In the genomic region with DNA sequence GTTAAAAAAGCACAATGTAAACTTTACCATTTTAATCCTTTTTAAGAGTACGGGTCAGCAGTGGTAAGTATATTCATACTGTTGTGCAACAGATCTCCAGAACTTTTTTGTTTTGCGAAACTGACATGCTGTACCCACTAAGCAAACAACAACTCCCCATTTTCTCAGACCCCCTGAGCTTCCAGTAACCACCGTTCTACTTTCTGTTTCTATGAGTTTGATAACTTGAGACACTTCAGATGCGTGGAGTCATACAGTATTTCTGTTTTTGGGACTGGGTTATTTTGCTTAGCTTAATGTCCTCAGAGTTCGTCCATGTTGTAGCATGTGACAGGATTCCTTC, we compare ENCODE assay signal across 9 cellular contexts. TPM values are rescaled to one million over a fixed set of nuclear protein-coding genes. Genes with fewer than 3 reads are reported as not detected.
A peak's percentile ranks its signal among the peaks of the same experiment; 100 is the strongest.
DNase-seq lines count a peak whose midpoint lies in the region; ATAC-seq and TF ChIP-seq lines count a peak whose summit lies in the region.
"Had no signal": no experiment of that assay in that cellular context is flagged by ENCODE, and none has a peak within 500 bp of the region (broad histone marks: within the 10 kb centered on the region; RNA-seq: fewer than 3 reads in every experiment).

No MANE protein-coding gene starts in this region.

- no peaks in the 10 kb centered on the region for H3K9me3 Mint-ChIP-seq in activated T-cell treated with anti-CD3 and anti-CD28 coated beads, Interleukin-2, amount 50 U/mL, for 4 hours
- no peaks in the 10 kb centered on the region for H3K9me3 Mint-ChIP-seq in effector memory CD8-positive, alpha-beta T cell

- H4K20me1 ChIP-seq in MM.1S (ENCODE audit: insufficient read depth, low read length): no peaks in the 10 kb centered on the region

- H3K4me2 ChIP-seq in MM.1S (ENCODE audit: low read depth, low read length): peak overlapping the region; percentile 86

- H3K9me2 ChIP-seq in MM.1S (replicated peaks; ENCODE audit: insufficient read depth, low read length): no peaks in the 10 kb centered on the region

- H3K36me3 ChIP-seq in MM.1S (replicated peaks; ENCODE audit: insufficient read depth, low read length) (no peaks in the 10 kb centered on the region; the same call in 1 of the 2 replicates), testis (ENCODE audit: low read depth, missing control alignments) (no peaks in the 10 kb centered on the region), thyroid gland (no peaks in the 10 kb centered on the region)

- no peak for TF ChIP-seq POLR2A in testis (IDR thresholded peaks at IDR 0.05)
- no peak for TF ChIP-seq POLR2A in thyroid gland (IDR thresholded peaks at IDR 0.05)

- H3K27ac ChIP-seq in MM.1S (ENCODE audit: low read length) (peak overlapping the region; percentile 36; the same call in 1 of the 2 replicates), testis (peak overlapping the region; percentile 53 to 58), thyroid gland (no peak overlapping the region)

- no peak for DNase-seq in activated T-cell treated with anti-CD3 and anti-CD28 coated beads, Interleukin-2, amount 50 U/mL, for 4 hours
- DNase-seq in activated T-cell treated with anti-CD3 and anti-CD28 coated beads, Interleukin-2, amount 50 U/mL, for 48 hours: no peak
- peak; percentile 61 for DNase-seq in MM.1S
- DNase-seq in effector memory CD8-positive, alpha-beta T cell: no peak
- DNase-seq in testis: no peak
- DNase-seq in thyroid gland: no peak
- DNase-seq in foreskin fibroblast: no peak
- DNase-seq: NCI-H446 treated with DMSO at 0.1 percent for 48 hours had no signal

- no peaks in the 10 kb centered on the region for H3K9me3 ChIP-seq in MM.1S (replicated peaks; ENCODE audit: insufficient read depth, low read length)
- no peaks in the 10 kb centered on the region for H3K9me3 ChIP-seq in testis
- no peaks in the 10 kb centered on the region for H3K9me3 ChIP-seq in thyroid gland

- H3F3A ChIP-seq in MM.1S (ENCODE audit: insufficient read depth, low read length): 0 out of 2 replicates have a peak, but pooled peaks cover 12% of the 10 kb centered on the region

- peak; percentile 57 to 62 for ATAC-seq in activated T-cell treated with anti-CD3 and anti-CD28 coated beads, Interleukin-2, amount 50 U/mL, for 4 hours
- peak; percentile 51 for ATAC-seq in effector memory CD8-positive, alpha-beta T cell (replicated peaks)
- no peak for ATAC-seq in GM21367 (IDR thresholded peaks at IDR 0.05; ENCODE audit: unreplicated experiment)

- H2AFZ ChIP-seq in MM.1S (ENCODE audit: low read length): peak overlapping the region; percentile 32

- peak overlapping the region; percentile 12; the same call in 1 of the 2 replicates for H3K9ac ChIP-seq in MM.1S (ENCODE audit: low read length)

- H3K27ac Mint-ChIP-seq in effector memory CD8-positive, alpha-beta T cell: peak overlapping the region; percentile 92 to 98

- H3K4me3 ChIP-seq in MM.1S (ENCODE audit: low read length) (peak overlapping the region; percentile 46), testis (no peak overlapping the region), thyroid gland (replicated peaks in 1 of 3) (no peak overlapping the region), foreskin fibroblast (ENCODE audit: low read depth in 1 of 2, low read length in 2 of 2) (peak overlapping the region in 1 of 2 donors; percentile 13)

- H3K4me1 ChIP-seq in MM.1S (ENCODE audit: low read length) (peaks cover 15% of the 10 kb centered on the region), testis (peaks cover 4% of the 10 kb centered on the region), thyroid gland (no peaks in the 10 kb centered on the region)

- H3K4me1 Mint-ChIP-seq in activated T-cell treated with anti-CD3 and anti-CD28 coated beads, Interleukin-2, amount 50 U/mL, for 4 hours (ENCODE audit: low read depth): peaks cover 92% of the 10 kb centered on the region
- peaks cover 65 to 82% of the 10 kb centered on the region in 2 donors for H3K4me1 Mint-ChIP-seq in effector memory CD8-positive, alpha-beta T cell (ENCODE audit: low read depth in 2 of 2)

- TF ChIP-seq CTCF in MM.1S (IDR thresholded peaks at IDR 0.05; ENCODE audit: low read length) (no peak), testis (IDR thresholded peaks at IDR 0.05) (no peak), thyroid gland (IDR thresholded peaks at IDR 0.05) (no peak), foreskin fibroblast (IDR thresholded peaks at IDR 0.05; ENCODE audit: low read depth, low read length) (no peak)

- peak overlapping the region; percentile 57 for H3K4me3 Mint-ChIP-seq in activated T-cell treated with anti-CD3 and anti-CD28 coated beads, Interleukin-2, amount 50 U/mL, for 4 hours
- H3K4me3 Mint-ChIP-seq in effector memory CD8-positive, alpha-beta T cell: peak overlapping the region; percentile 79 to 88

- WGBS in testis, 2 donors: 57 to 58% methylated on average over 5 of the region's 5 CpGs
- 79% methylated on average over 5 of the region's 5 CpGs for WGBS in thyroid gland, 2 donors

- intact Hi-C loops in testis (cut with DNase I; ENCODE audit: low total_unique reads) (no loop called here), thyroid gland (cut with DNase I) (no loop called here)

- peaks cover 74% of the 10 kb centered on the region for H3K79me2 ChIP-seq in MM.1S (ENCODE audit: low read length)

- no peaks in the 10 kb centered on the region for H3K27me3 ChIP-seq in MM.1S (replicated peaks; ENCODE audit: insufficient read depth, low read length)
- no peaks in the 10 kb centered on the region for H3K27me3 ChIP-seq in testis
- H3K27me3 ChIP-seq in thyroid gland: no peaks in the 10 kb centered on the region

- H3K36me3 Mint-ChIP-seq in activated T-cell treated with anti-CD3 and anti-CD28 coated beads, Interleukin-2, amount 50 U/mL, for 4 hours (ENCODE audit: insufficient read depth): peaks cover 10% of the 10 kb centered on the region
- peaks cover 15% of the 10 kb centered on the region for H3K36me3 Mint-ChIP-seq in effector memory CD8-positive, alpha-beta T cell (ENCODE audit: insufficient read depth)

- H3K27me3 Mint-ChIP-seq in activated T-cell treated with anti-CD3 and anti-CD28 coated beads, Interleukin-2, amount 50 U/mL, for 4 hours (ENCODE audit: low read depth): no peaks in the 10 kb centered on the region
- no peaks in the 10 kb centered on the region for H3K27me3 Mint-ChIP-seq in effector memory CD8-positive, alpha-beta T cell

RNA-seq across cellular contexts. Expression of a gene that starts 38.0 kb away (rescaled TPM):
- 10 to 100 TPM; 40.5 to 70.7 (median 61.7) TPM for total RNA-seq in activated T-cell treated with anti-CD3 and anti-CD28 coated beads, Interleukin-2, amount 50 U/mL, for 4 hours
- total RNA-seq in testis: 10 to 100 TPM; 23.9 to 36.9 TPM
- polyA plus RNA-seq in testis (ENCODE audit: insufficient read depth, low read depth, low replicate concordance): 5.1 TPM
- 10 to 100 TPM in 1 of 4 donors, 1 to 10 TPM in 3; 6.9 to 11.6 (median 8.0) TPM for total RNA-seq in thyroid gland

Comparison
In these comparisons a context has a peak if more than half of its experiments do, and no peak if none do; other contexts are left out.
1. H3K27ac ChIP-seq: peak in MM.1S (single experiment) and testis (2 of 2); none in thyroid gland (0 of 3).